14 cellular contexts compared by ENCODE assay signal in the genomic region with DNA sequence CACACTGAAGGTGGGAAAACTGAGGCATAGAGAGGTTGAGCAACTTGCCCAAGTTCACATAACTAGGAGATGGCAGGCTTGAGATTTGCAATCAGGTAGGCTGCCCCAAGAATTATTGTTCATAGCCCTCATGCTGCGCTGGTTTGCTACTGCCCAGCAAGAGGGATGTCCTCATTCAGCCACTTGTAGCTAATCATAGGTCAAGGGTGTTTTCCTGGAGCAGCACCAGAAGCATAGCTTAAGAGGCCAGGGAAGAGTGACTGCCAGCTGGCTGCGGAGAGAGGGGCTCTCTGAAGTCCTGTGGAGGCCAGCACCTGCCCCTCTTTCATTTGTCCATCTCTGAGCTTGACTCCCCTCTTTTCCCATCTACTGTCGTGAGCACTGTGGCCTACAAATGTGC. TPM values are rescaled to one million over a fixed set of nuclear protein-coding genes. Genes with fewer than 3 reads are reported as not detected.
DNase-seq lines count a peak whose midpoint lies in the region; TF ChIP-seq lines count a peak whose summit lies in the region.
"Had no signal": no experiment of that assay in that cellular context is flagged by ENCODE, and none has a peak within 500 bp of the region (broad histone marks: within the 10 kb centered on the region; RNA-seq: fewer than 3 reads in every experiment).

No MANE protein-coding gene starts in this region.

- H3K27ac ChIP-seq in left ventricle myocardium inferior (replicated peaks) (no peak overlapping the region), thyroid gland (no peak overlapping the region), osteoblast (ENCODE audit: low read depth, low read length) (no peak overlapping the region)
- H3K27ac ChIP-seq: GM23248, RWPE1 had no signal

- H3K27me3 ChIP-seq in left ventricle myocardium inferior (ENCODE audit: low read depth): peaks cover 25% of the 10 kb centered on the region
- no peaks in the 10 kb centered on the region for H3K27me3 ChIP-seq in thyroid gland
- no peaks in the 10 kb centered on the region for H3K27me3 ChIP-seq in osteoblast (ENCODE audit: insufficient read depth, low read length)

- no peak overlapping the region for H3K4me3 ChIP-seq in left ventricle myocardium inferior
- H3K4me3 ChIP-seq in thyroid gland (replicated peaks in 1 of 3): no peak overlapping the region
- no peak overlapping the region for H3K4me3 ChIP-seq in osteoblast (ENCODE audit: insufficient read depth, low read length)
- H3K4me3 ChIP-seq: GM23248 had no signal

- H3K9me3 ChIP-seq in left ventricle myocardium inferior (replicated peaks) (no peaks in the 10 kb centered on the region), thyroid gland (no peaks in the 10 kb centered on the region), osteoblast (ENCODE audit: low read depth, low read length) (no peaks in the 10 kb centered on the region)

- H3K4me2 ChIP-seq in osteoblast (ENCODE audit: insufficient read depth, low read length): no peak overlapping the region

- intact Hi-C loops in left ventricle myocardium inferior (cut with micrococcal nuclease) (no loop called here), thyroid gland (cut with DNase I) (loop anchor here (5.0 kb wide), 1 partner anchor 36 kb away; no protein-coding TSS in a partner anchor)

- 31 to 48% methylated on average over 3 of the region's 3 CpGs for whole genome bisulfite sequencing in thyroid gland, 2 donors

- H3K4me1 ChIP-seq in left ventricle myocardium inferior (peaks cover 39% of the 10 kb centered on the region), thyroid gland (peaks cover 7 to 37% of the 10 kb centered on the region in 2 donors), osteoblast (ENCODE audit: insufficient read depth, low read length) (no peaks in the 10 kb centered on the region)

- TF ChIP-seq CTCF in left ventricle myocardium inferior (IDR thresholded peaks at IDR 0.05; ENCODE audit: borderline replicate concordance) (no peak), thyroid gland (IDR thresholded peaks at IDR 0.05) (no peak), osteoblast (IDR thresholded peaks at IDR 0.05; ENCODE audit: extremely low read depth, low read depth, low read length) (no peak)

- no peak overlapping the region for H2AFZ ChIP-seq in osteoblast (ENCODE audit: low read length)
- H2AFZ ChIP-seq: GM23248 had no signal

- no peak for TF ChIP-seq POLR2A in thyroid gland (IDR thresholded peaks at IDR 0.05)

- peak in 2 of 3 experiments; percentile 20 to 71 for DNase-seq in NCI-H1417 (lab: John Stamatoyannopoulos, UW)
- no peak for DNase-seq in NCI-H1417 treated with DMSO at 0.1 percent for 48 hours (lab: John Stamatoyannopoulos, UW)
- DNase-seq in NCI-H2227 treated with DMSO at 0.1 percent for 48 hours (lab: John Stamatoyannopoulos, UW): peak; percentile 29
- DNase-seq in left ventricle myocardium inferior: peak; percentile 21
- DNase-seq in thyroid gland: peak; percentile 85 to 87
- DNase-seq in osteoblast (ENCODE audit: insufficient read length, low spot score, missing footprints): no peak
- no peak for DNase-seq in GDM1 (lab: John Stamatoyannopoulos, UW)
- DNase-seq in stimulated activated CD4-positive, alpha-beta T cell treated with anti-CD3 and anti-CD28 coated beads, Interleukin-12 subunit alpha, Interleukin-12 subunit beta, amount 100 ng/mL, for 4 hours: no peak
- DNase-seq: GM23248; Karpas-422; MM.1S; NCI-H1436 treated with DMSO at 0.1 percent for 48 hours; NK-92 treated with Interleukin-12 subunit alpha and Interleukin-12 subunit beta, amount 100 ng/mL, for 24 hours had no signal

- H4K20me1 ChIP-seq in osteoblast (ENCODE audit: insufficient read depth, low read length): no peaks in the 10 kb centered on the region

- no peaks in the 10 kb centered on the region for H3K79me2 ChIP-seq in osteoblast (ENCODE audit: insufficient read depth, low read length)

- H3K36me3 ChIP-seq in left ventricle myocardium inferior (no peaks in the 10 kb centered on the region), thyroid gland (no peaks in the 10 kb centered on the region), osteoblast (ENCODE audit: insufficient read depth, low read length) (no peaks in the 10 kb centered on the region)

RNA-seq across cellular contexts. Expression of a gene that starts 15.0 kb away (rescaled TPM):
- 11.4 TPM for total RNA-seq in left ventricle myocardium inferior
- total RNA-seq in thyroid gland: 1 to 10 TPM; 5.8 to 8.6 (median 7.3) TPM
- total RNA-seq in osteoblast: 6.5 and 8.3 TPM in 2 replicates

Comparison
In these comparisons a context has a peak if more than half of its experiments do, and no peak if none do; other contexts are left out.
1. DNase-seq: peak in NCI-H1417 (2 of 3), NCI-H2227 treated with DMSO at 0.1 percent for 48 hours (single experiment), left ventricle myocardium inferior (single experiment) and thyroid gland (2 of 2); none in NCI-H1417 treated with DMSO at 0.1 percent for 48 hours (single experiment), osteoblast (single experiment), GDM1 (single experiment) and stimulated activated CD4-positive, alpha-beta T cell treated with anti-CD3 and anti-CD28 coated beads, Interleukin-12 subunit alpha, Interleukin-12 subunit beta, amount 100 ng/mL, for 4 hours (single experiment).